2 cellular contexts compared by ENCODE assay signal in the genomic region with DNA sequence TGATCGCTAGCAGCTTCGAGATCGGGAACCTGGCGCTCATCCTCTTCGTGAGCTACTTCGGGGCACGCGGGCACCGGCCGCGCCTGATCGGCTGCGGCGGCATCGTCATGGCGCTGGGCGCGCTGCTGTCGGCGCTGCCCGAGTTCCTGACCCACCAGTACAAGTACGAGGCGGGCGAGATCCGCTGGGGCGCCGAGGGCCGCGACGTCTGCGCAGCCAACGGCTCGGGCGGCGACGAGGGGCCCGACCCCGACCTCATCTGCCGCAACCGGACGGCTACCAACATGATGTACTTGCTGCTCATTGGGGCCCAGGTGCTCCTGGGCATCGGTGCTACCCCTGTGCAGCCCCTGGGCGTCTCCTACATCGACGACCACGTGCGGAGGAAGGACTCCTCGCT.
TF ChIP-seq lines count a peak whose summit lies in the region.

No MANE protein-coding gene starts in this region.

TF ChIP-seq in H1, 55 proteins besides CTCF, POLR2A, EP300 and RAD21:
- TF ChIP-seq SUZ12 (IDR thresholded peaks at IDR 0.05; ENCODE audit: low read length): no peak
- TF ChIP-seq CHD1 (IDR thresholded peaks at IDR 0.05; ENCODE audit: low read depth, low read length): no peak
- no peak for TF ChIP-seq SP4 (IDR thresholded peaks at IDR 0.05; ENCODE audit: low read length)
- no peak for TF ChIP-seq TBP (IDR thresholded peaks at IDR 0.05; ENCODE audit: low read depth, low read length)
- TF ChIP-seq ZNF274 (IDR thresholded peaks at IDR 0.05; ENCODE audit: borderline replicate concordance, extremely low read depth, low read length): no peak
- no peak for TF ChIP-seq RNF2 (IDR thresholded peaks at IDR 0.05; ENCODE audit: borderline replicate concordance, low read depth, low read length, missing control alignments, poor library complexity, severe bottlenecking)
- no peak for TF ChIP-seq BACH1 (IDR thresholded peaks at IDR 0.05; ENCODE audit: low read length)
- no peak for TF ChIP-seq GTF2F1 (IDR thresholded peaks at IDR 0.05; ENCODE audit: borderline replicate concordance, low read depth, low read length)
- no peak for TF ChIP-seq EGR1 (IDR thresholded peaks at IDR 0.05; ENCODE audit: borderline replicate concordance, low read depth, low read length)
- TF ChIP-seq KDM4A (IDR thresholded peaks at IDR 0.05; ENCODE audit: low read depth, low read length, severe bottlenecking): no peak
- no peak for TF ChIP-seq NANOG (IDR thresholded peaks at IDR 0.05; ENCODE audit: insufficient read depth, low read depth, low read length, poor library complexity, severe bottlenecking)
- no peak for TF ChIP-seq EZH2 (IDR thresholded peaks at IDR 0.05; ENCODE audit: low read depth, low read length, severe bottlenecking)
- no peak for TF ChIP-seq BRCA1 (IDR thresholded peaks at IDR 0.05; ENCODE audit: low read depth, low read length)
- no peak for TF ChIP-seq KDM1A (IDR thresholded peaks at IDR 0.05; ENCODE audit: borderline replicate concordance, low read length)
- TF ChIP-seq SP2 (IDR thresholded peaks at IDR 0.05; ENCODE audit: low read length): no peak
- TF ChIP-seq ATF2 (IDR thresholded peaks at IDR 0.05; ENCODE audit: low read length): no peak
- no peak for TF ChIP-seq SIRT6 (IDR thresholded peaks at IDR 0.05; ENCODE audit: low read length)
- TF ChIP-seq FOSL1 (IDR thresholded peaks at IDR 0.05; ENCODE audit: insufficient read depth, low read depth, low read length): no peak
- no peak for TF ChIP-seq TAF7 (optimal IDR thresholded peaks at IDR 0.05; ENCODE audit: borderline replicate concordance, low read depth, low read length)

TF ChIP-seq in HepG2, 621 proteins besides CTCF, POLR2A, EP300 and RAD21:
- no peak for TF ChIP-seq ARNTL (CRISPR knock-in tag; IDR thresholded peaks at IDR 0.05)
- no peak for TF ChIP-seq MLLT10 (CRISPR knock-in tag; IDR thresholded peaks at IDR 0.05)
- TF ChIP-seq, protein P1, sequence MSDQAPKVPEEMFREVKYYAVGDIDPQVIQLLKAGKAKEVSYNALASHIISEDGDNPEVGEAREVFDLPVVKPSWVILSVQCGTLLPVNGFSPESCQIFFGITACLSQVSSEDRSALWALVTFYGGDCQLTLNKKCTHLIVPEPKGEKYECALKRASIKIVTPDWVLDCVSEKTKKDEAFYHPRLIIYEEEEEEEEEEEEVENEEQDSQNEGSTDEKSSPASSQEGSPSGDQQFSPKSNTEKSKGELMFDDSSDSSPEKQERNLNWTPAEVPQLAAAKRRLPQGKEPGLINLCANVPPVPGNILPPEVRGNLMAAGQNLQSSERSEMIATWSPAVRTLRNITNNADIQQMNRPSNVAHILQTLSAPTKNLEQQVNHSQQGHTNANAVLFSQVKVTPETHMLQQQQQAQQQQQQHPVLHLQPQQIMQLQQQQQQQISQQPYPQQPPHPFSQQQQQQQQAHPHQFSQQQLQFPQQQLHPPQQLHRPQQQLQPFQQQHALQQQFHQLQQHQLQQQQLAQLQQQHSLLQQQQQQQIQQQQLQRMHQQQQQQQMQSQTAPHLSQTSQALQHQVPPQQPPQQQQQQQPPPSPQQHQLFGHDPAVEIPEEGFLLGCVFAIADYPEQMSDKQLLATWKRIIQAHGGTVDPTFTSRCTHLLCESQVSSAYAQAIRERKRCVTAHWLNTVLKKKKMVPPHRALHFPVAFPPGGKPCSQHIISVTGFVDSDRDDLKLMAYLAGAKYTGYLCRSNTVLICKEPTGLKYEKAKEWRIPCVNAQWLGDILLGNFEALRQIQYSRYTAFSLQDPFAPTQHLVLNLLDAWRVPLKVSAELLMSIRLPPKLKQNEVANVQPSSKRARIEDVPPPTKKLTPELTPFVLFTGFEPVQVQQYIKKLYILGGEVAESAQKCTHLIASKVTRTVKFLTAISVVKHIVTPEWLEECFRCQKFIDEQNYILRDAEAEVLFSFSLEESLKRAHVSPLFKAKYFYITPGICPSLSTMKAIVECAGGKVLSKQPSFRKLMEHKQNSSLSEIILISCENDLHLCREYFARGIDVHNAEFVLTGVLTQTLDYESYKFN (CRISPR knock-in tag; conservative IDR thresholded peaks at IDR 0.05): no peak
- no peak for TF ChIP-seq RBM22 (optimal IDR thresholded peaks at IDR 0.05; ENCODE audit: low read length)
- no peak for TF ChIP-seq HNF4A (CRISPR knock-in tag; IDR thresholded peaks at IDR 0.05)
- TF ChIP-seq, protein P2, sequence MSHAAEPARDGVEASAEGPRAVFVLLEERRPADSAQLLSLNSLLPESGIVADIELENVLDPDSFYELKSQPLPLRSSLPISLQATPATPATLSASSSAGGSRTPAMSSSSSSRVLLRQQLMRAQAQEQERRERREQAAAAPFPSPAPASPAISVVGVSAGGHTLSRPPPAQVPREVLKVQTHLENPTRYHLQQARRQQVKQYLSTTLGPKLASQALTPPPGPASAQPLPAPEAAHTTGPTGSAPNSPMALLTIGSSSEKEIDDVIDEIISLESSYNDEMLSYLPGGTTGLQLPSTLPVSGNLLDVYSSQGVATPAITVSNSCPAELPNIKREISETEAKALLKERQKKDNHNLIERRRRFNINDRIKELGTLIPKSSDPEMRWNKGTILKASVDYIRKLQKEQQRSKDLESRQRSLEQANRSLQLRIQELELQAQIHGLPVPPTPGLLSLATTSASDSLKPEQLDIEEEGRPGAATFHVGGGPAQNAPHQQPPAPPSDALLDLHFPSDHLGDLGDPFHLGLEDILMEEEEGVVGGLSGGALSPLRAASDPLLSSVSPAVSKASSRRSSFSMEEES (CRISPR knock-in tag; IDR thresholded peaks at IDR 0.05): no peak
- TF ChIP-seq ZNF891 (CRISPR knock-in tag; IDR thresholded peaks at IDR 0.05): no peak
- no peak for TF ChIP-seq ATF1 (CRISPR knock-in tag; IDR thresholded peaks at IDR 0.05)
- no peak for TF ChIP-seq ZBED4 (CRISPR knock-in tag; IDR thresholded peaks at IDR 0.05; ENCODE audit: borderline replicate concordance)
- no peak for TF ChIP-seq UBTF (CRISPR knock-in tag; IDR thresholded peaks at IDR 0.05)
- no peak for TF ChIP-seq BRD4 (CRISPR knock-in tag; IDR thresholded peaks at IDR 0.05)
- no peak for TF ChIP-seq EZH2 (conservative IDR thresholded peaks at IDR 0.05; ENCODE audit: low read depth, low read length)
- TF ChIP-seq CSRNP1 (CRISPR knock-in tag; IDR thresholded peaks at IDR 0.05): no peak
- no peak for TF ChIP-seq ZFP36L1 (CRISPR knock-in tag; IDR thresholded peaks at IDR 0.05)
- TF ChIP-seq KAT8 (CRISPR knock-in tag; IDR thresholded peaks at IDR 0.05): no peak
- TF ChIP-seq ARID4A (CRISPR knock-in tag; IDR thresholded peaks at IDR 0.05; ENCODE audit: borderline replicate concordance): no peak
- no peak for TF ChIP-seq KLF11 (CRISPR knock-in tag; IDR thresholded peaks at IDR 0.05)
- no peak for TF ChIP-seq TEAD3 (CRISPR knock-in tag; optimal IDR thresholded peaks at IDR 0.05; ENCODE audit: borderline replicate concordance)
- TF ChIP-seq MTF2 (CRISPR knock-in tag; IDR thresholded peaks at IDR 0.05; ENCODE audit: borderline replicate concordance): no peak
- no peak for TF ChIP-seq ZNF296 (CRISPR knock-in tag; conservative IDR thresholded peaks at IDR 0.05)
